1 cellular context compared by ENCODE assay signal in the genomic region with DNA sequence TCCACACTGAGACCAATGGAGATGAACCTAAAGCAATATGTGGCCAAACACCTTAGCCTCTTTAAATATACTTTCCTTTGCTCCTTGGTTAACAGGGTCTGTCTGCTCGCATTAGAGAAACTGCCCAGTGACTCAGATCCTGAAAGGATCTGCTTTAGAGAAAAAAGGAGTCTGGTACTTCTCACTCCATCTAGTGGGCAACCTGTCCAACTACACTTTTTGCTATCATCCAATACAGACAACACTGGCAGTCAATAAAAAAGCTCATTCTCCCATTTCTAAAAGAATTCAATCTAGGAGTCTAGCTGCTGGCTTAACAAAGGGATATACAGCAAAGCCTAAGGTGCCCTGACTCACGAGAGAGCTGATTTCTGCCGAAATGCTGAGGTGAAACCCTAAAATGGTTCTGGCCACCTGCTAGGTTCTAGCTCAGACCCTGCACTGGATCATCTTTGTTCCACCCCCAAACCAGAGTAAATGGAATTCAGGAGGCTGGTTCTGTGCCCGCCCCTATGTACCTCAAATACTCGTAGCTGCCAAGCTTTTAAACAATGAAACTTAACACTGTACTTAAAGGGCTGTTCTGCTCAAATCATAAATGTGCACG.
TF ChIP-seq lines count a peak whose summit lies in the region.

No MANE protein-coding gene starts in this region.

TF ChIP-seq in GM12878, 131 proteins besides CTCF, POLR2A, EP300 and RAD21:
- TF ChIP-seq IRF4 (IDR thresholded peaks at IDR 0.05; ENCODE audit: low read depth, low read length) (0 out of 2 replicates have a peak, but pooled peaks have one; percentile 23), SMC3 (IDR thresholded peaks at IDR 0.05; ENCODE audit: borderline replicate concordance, low read length) (peak; percentile 95), PKNOX1 (IDR thresholded peaks at IDR 0.05) (peak; percentile 13; the same call in 1 of the 2 replicates), RAD51 (IDR thresholded peaks at IDR 0.05) (no peak)
